In the genomic region with DNA sequence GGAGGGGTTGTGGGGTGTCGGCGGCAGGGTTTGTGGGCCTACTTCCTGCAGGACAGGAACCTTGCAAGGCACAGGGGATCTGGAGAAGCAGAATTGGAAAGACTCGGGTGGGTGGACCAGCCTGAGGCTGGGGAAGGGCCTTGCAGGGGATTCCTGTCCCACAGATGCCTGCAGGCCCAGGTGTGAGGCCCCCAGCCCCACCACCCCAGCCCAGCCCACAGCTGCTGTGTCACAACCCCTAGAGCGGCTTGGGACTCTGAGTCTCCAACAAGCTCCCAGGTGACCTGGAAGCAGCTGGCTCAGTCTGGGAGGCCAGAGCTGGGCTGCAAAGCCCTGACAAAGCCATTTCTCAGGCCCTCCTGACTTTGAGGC, we compare ENCODE assay signal across 11 cellular contexts.
A peak's percentile ranks its signal among the peaks of the same experiment; 100 is the strongest.
DNase-seq lines count a peak whose midpoint lies in the region; ATAC-seq and TF ChIP-seq lines count a peak whose summit lies in the region.
"Had no signal": no experiment of that assay in that cellular context is flagged by ENCODE, and none has a peak within 500 bp of the region (broad histone marks: within the 10 kb centered on the region; RNA-seq: fewer than 3 reads in every experiment).

No MANE protein-coding gene starts in this region.

- ATAC-seq in activated T-cell treated with anti-CD3 and anti-CD28 coated beads, Interleukin-2, amount 50 U/mL, for 4 hours, result no peak
- ATAC-seq in activated B cell treated with CpG ODN at 0.5 μM for 24 hours (ENCODE audit: low read depth) (no peak), left lung (no peak)
- ATAC-seq: PC-3 had no signal

- intact Hi-C loops in activated B cell treated with CpG ODN at 0.5 μM for 24 hours (cut with micrococcal nuclease) (loop anchor here (5.0 to 10.0 kb wide), 2 partner anchors 159 to 271 kb away; no protein-coding TSS in a partner anchor), left lung (cut with DNase I) (loop anchor here in 1 of 2 donors (10.0 kb wide), 1 partner anchor 91 kb away; a partner anchor contains a TSS)

- no peaks in the 10 kb centered on the region for H3K9me3 Mint-ChIP-seq in activated T-cell treated with anti-CD3 and anti-CD28 coated beads, Interleukin-2, amount 50 U/mL, for 4 hours
- H3K9me3 Mint-ChIP-seq in activated B cell treated with CpG ODN at 0.5 μM for 24 hours, result no peaks in the 10 kb centered on the region

- H3K4me3 Mint-ChIP-seq in activated T-cell treated with anti-CD3 and anti-CD28 coated beads, Interleukin-2, amount 50 U/mL, for 4 hours, result peak overlapping the region; percentile 69
- H3K4me3 Mint-ChIP-seq in activated B cell treated with CpG ODN at 0.5 μM for 24 hours, result peak overlapping the region; percentile 7

- H3K36me3 Mint-ChIP-seq in activated T-cell treated with anti-CD3 and anti-CD28 coated beads, Interleukin-2, amount 50 U/mL, for 4 hours (ENCODE audit: insufficient read depth), result no peaks in the 10 kb centered on the region
- H3K36me3 Mint-ChIP-seq in activated B cell treated with CpG ODN at 0.5 μM for 24 hours (ENCODE audit: low read depth), result no peaks in the 10 kb centered on the region

- no peak for DNase-seq in activated T-cell treated with anti-CD3 and anti-CD28 coated beads, Interleukin-2, amount 50 U/mL, for 4 hours
- DNase-seq in activated T-cell treated with anti-CD3 and anti-CD28 coated beads for 4 hours (no peak), activated B cell treated with CpG ODN at 0.5 μM for 24 hours (no peak), left lung (peak in 1 of 2 donors; percentile 74), NCI-H1417 treated with DMSO at 0.1 percent for 48 hours (lab: John Stamatoyannopoulos, UW) (no peak), globus pallidus (ENCODE audit: low spot score) (no peak)
- DNase-seq in stimulated activated CD4-positive, alpha-beta T cell treated with anti-CD3 and anti-CD28 coated beads, Interleukin-12 subunit alpha, Interleukin-12 subunit beta, amount 100 ng/mL, for 4 hours, result no peak
- DNase-seq: NCI-H146, PC-3 had no signal

- H3K27me3 Mint-ChIP-seq in activated T-cell treated with anti-CD3 and anti-CD28 coated beads, Interleukin-2, amount 50 U/mL, for 4 hours (ENCODE audit: low read depth), result no peaks in the 10 kb centered on the region
- H3K27me3 Mint-ChIP-seq in activated B cell treated with CpG ODN at 0.5 μM for 24 hours, result no peaks in the 10 kb centered on the region

- H3K4me3 ChIP-seq in left lung (no peak overlapping the region), thymus (ENCODE audit: low read length) (peak overlapping the region; percentile 45)

- CTCF ChIA-PET in activated B cell treated with CpG ODN at 0.5 μM for 24 hours (lab: Charles Lee), result interaction anchor here (1.1 to 14.4 kb wide), 4 partner anchors 25 to 159 kb away, joined by 3 to 336 read pairs (median 10); a partner anchor contains a TSS

- POLR2A ChIA-PET in activated B cell treated with CpG ODN at 0.5 μM for 24 hours (lab: Charles Lee), result interaction anchor here (0.6 to 13.4 kb wide), 12 partner anchors 9 to 350 kb away, joined by 3 to 561 read pairs (median 6); a partner anchor contains a TSS

- H3K27ac ChIP-seq in left lung, result peak overlapping the region; percentile 26 to 96
- peak overlapping the region; percentile 100 for H3K27ac ChIP-seq in thymus (ENCODE audit: low read depth)
- H3K27ac ChIP-seq: VCaP had no signal

- TF ChIP-seq CTCF in activated B cell treated with CpG ODN at 0.5 μM for 24 hours (IDR thresholded peaks at IDR 0.05), result no peak
- TF ChIP-seq CTCF in left lung (IDR thresholded peaks at IDR 0.05), result no peak

- H3K36me3 ChIP-seq in left lung (no peaks in the 10 kb centered on the region), thymus (ENCODE audit: control insufficient read depth, insufficient read depth) (no peaks in the 10 kb centered on the region)

- WGBS in thymus, result 6% methylated on average over 4 of the region's 4 CpGs

- H3K4me1 Mint-ChIP-seq in activated T-cell treated with anti-CD3 and anti-CD28 coated beads, Interleukin-2, amount 50 U/mL, for 4 hours (ENCODE audit: low read depth), result peaks cover 96% of the 10 kb centered on the region
- H3K4me1 Mint-ChIP-seq in activated B cell treated with CpG ODN at 0.5 μM for 24 hours, result peaks cover 95% of the 10 kb centered on the region

- H3K27me3 ChIP-seq in left lung (no peaks in the 10 kb centered on the region), thymus (ENCODE audit: control insufficient read depth, insufficient read depth) (no peaks in the 10 kb centered on the region)

- peak overlapping the region; percentile 92 for H3K27ac Mint-ChIP-seq in activated B cell treated with CpG ODN at 0.5 μM for 24 hours

- no peaks in the 10 kb centered on the region for H3K9me3 ChIP-seq in left lung
- no peaks in the 10 kb centered on the region for H3K9me3 ChIP-seq in thymus (ENCODE audit: control insufficient read depth)

- H3K4me1 ChIP-seq in left lung (peaks cover 23 to 97% of the 10 kb centered on the region in 2 donors), thymus (ENCODE audit: control insufficient read depth, insufficient read depth, low read length) (peaks cover 77% of the 10 kb centered on the region)
